ENCODE assay signal across 8 cellular contexts in genomic region chr10:73401636-73402035, GRCh38.
"Had no signal": no experiment of that assay in that cellular context is flagged by ENCODE, and none has a peak within 500 bp of the region (broad histone marks: within the 10 kb centered on the region; RNA-seq: fewer than 3 reads in every experiment).

No MANE protein-coding gene starts in this region.

- ATAC-seq: GM12878 had no signal

- DNase-seq: GDM1, GF-D8 had no signal

- H3K4me3 ChIP-seq: GM12878 had no signal

- FAIRE-seq: G401.6, GM12878, GM12891, GM12892, GM18507, GM19239 had no signal
